Comparison of ENCODE assay signal across 8 cellular contexts in genomic region chr18:62450546-62451395, GRCh38.
DNase-seq lines count a peak whose midpoint lies in the region; ATAC-seq, FAIRE-seq and TF ChIP-seq lines count a peak whose summit lies in the region.

No MANE protein-coding gene starts in this region.

- no peak overlapping the region for H3K9ac ChIP-seq in astrocyte (ENCODE audit: low read length)

- TF ChIP-seq CTCF in astrocyte (IDR thresholded peaks at IDR 0.05; ENCODE audit: insufficient read depth, low read depth, low read length) (no peak), hepatocyte (IDR thresholded peaks at IDR 0.05; ENCODE audit: poor library complexity) (no peak), GM10266 (IDR thresholded peaks at IDR 0.05; ENCODE audit: control insufficient read depth, insufficient read depth, low read depth, missing control alignments) (no peak)

- H3K9me2 ChIP-seq in hepatocyte (replicated peaks; ENCODE audit: insufficient read depth) = no peaks in the 10 kb centered on the region

- H3K4me3 Mint-ChIP-seq in astrocyte (ENCODE audit: unreplicated experiment) = no peak overlapping the region

- 58% methylated on average over 15 of the region's 15 CpGs for WGBS in hepatocyte (ENCODE audit: low lambda C conversion rate, missing lambda C conversion rate)

- DNase-seq in GM03348 (ENCODE audit: low spot score) = peak; percentile 63
- peak; percentile 85 for DNase-seq in NCI-H2171 treated with DMSO at 0.1 percent for 48 hours (lab: John Stamatoyannopoulos, UW)
- DNase-seq in astrocyte (ENCODE audit: low read depth) = peak; percentile 79
- DNase-seq in hepatocyte (ENCODE audit: low spot score) = peak; percentile 50
- DNase-seq in stromal cell of bone marrow (ENCODE audit: low read depth) = peak; percentile 73
- no peak for DNase-seq in GM10266 (ENCODE audit: extremely low spot score)

- no peaks in the 10 kb centered on the region for H3K79me2 ChIP-seq in astrocyte (ENCODE audit: insufficient read depth, low read length)
- no peaks in the 10 kb centered on the region for H3K79me2 ChIP-seq in hepatocyte

- H4K20me1 ChIP-seq in astrocyte (ENCODE audit: insufficient read depth, low read length) (no peaks in the 10 kb centered on the region), hepatocyte (ENCODE audit: insufficient read depth, poor library complexity, severe bottlenecking) (no peaks in the 10 kb centered on the region)

- H3K36me3 Mint-ChIP-seq in astrocyte (ENCODE audit: low read depth, unreplicated experiment) = no peaks in the 10 kb centered on the region

- H3K4me1 Mint-ChIP-seq in astrocyte (ENCODE audit: low read depth, unreplicated experiment) = peaks cover 21% of the 10 kb centered on the region

- FAIRE-seq in astrocyte (lab: Jason Lieb, UNC) = peak; percentile 49

- H3K4me1 ChIP-seq in astrocyte (ENCODE audit: insufficient read depth, low read length) = peaks cover 15% of the 10 kb centered on the region
- peaks cover 7% of the 10 kb centered on the region for H3K4me1 ChIP-seq in hepatocyte (ENCODE audit: insufficient read depth)

- peaks cover 15% of the 10 kb centered on the region for H3K27me3 ChIP-seq in astrocyte (ENCODE audit: insufficient read depth, low read length)
- no peaks in the 10 kb centered on the region for H3K27me3 ChIP-seq in hepatocyte

- no peaks in the 10 kb centered on the region for H3K9me3 Mint-ChIP-seq in astrocyte (ENCODE audit: unreplicated experiment)

- no peak overlapping the region for H2AFZ ChIP-seq in astrocyte (ENCODE audit: low read depth, low read length)
- no peak overlapping the region for H2AFZ ChIP-seq in hepatocyte

- H3K27ac ChIP-seq in astrocyte (ENCODE audit: low read depth, low read length) = peak overlapping the region; percentile 3
- H3K27ac ChIP-seq in hepatocyte = no peak overlapping the region

- H3K27ac Mint-ChIP-seq in astrocyte (ENCODE audit: unreplicated experiment) = peak overlapping the region; percentile 76

- no peaks in the 10 kb centered on the region for H3K27me3 Mint-ChIP-seq in astrocyte (ENCODE audit: low read depth, unreplicated experiment)

- H3K9me3 ChIP-seq in astrocyte (ENCODE audit: insufficient read depth, low read depth, low read length) (peaks cover 3% of the 10 kb centered on the region), hepatocyte (ENCODE audit: low read depth) (no peaks in the 10 kb centered on the region)

- H3K4me2 ChIP-seq in astrocyte (ENCODE audit: low read length) (peak overlapping the region; percentile 62), hepatocyte (no peak overlapping the region)

- ATAC-seq in HG03571 (IDR thresholded peaks at IDR 0.05; ENCODE audit: unreplicated experiment) = no peak
- ATAC-seq in GM21619 (IDR thresholded peaks at IDR 0.05; ENCODE audit: unreplicated experiment) = no peak

- H3K36me3 ChIP-seq in astrocyte (ENCODE audit: insufficient read depth, low read length) = no peaks in the 10 kb centered on the region
- no peaks in the 10 kb centered on the region for H3K36me3 ChIP-seq in hepatocyte (replicated peaks; ENCODE audit: insufficient read depth, low read depth)

- H3K4me3 ChIP-seq in astrocyte (ENCODE audit: insufficient read depth, low read depth, low read length) = no peak overlapping the region
- no peak overlapping the region for H3K4me3 ChIP-seq in hepatocyte
